ENCODE assay signal across 24 cellular contexts in the genomic region with DNA sequence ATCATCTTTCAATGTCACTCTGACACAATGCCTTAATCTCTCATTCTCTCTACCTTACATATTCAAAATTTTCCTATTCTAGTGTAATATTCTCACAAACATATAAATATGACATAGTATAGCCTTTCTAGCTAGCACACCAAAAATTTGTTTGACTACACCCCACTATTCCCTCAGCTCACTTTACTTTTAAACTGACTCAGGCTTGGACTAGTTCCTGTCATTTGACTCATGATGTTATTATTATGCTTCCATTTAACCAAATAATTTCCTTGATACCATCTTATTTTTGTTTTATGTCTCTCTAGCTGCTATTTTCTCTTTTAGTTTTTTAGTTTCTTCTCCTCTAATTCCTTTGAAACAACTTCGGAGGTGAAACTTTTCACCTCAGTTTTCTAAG.
"Had no signal": no experiment of that assay in that cellular context is flagged by ENCODE, and none has a peak within 500 bp of the region (broad histone marks: within the 10 kb centered on the region; RNA-seq: fewer than 3 reads in every experiment).

No MANE protein-coding gene starts in this region.

- H3K27ac ChIP-seq: esophagus muscularis mucosa, neural progenitor cell, sigmoid colon, thoracic aorta, upper lobe of right lung had no signal

- H3K4me1 ChIP-seq: esophagus muscularis mucosa, neural progenitor cell, sigmoid colon, upper lobe of right lung had no signal

- H3K9me3 ChIP-seq: esophagus muscularis mucosa, sigmoid colon, thoracic aorta, upper lobe of right lung had no signal

- DNase-seq: activated CD4-positive, alpha-beta T cell treated with anti-CD3 and anti-CD28 coated beads, Interleukin-2, amount 10 ng/mL, durations not matched to agents 7 days and 5 days; activated CD8-positive, alpha-beta memory T cell treated with anti-CD3 and anti-CD28 coated beads, Interleukin-2, amount 10 ng/mL, durations not matched to agents 7 days and 5 days; activated CD8-positive, alpha-beta T cell treated with anti-CD3 and anti-CD28 coated beads for 36 hours; activated effector memory CD4-positive, alpha-beta T cell treated with anti-CD3 and anti-CD28 coated beads, Interleukin-2, amount 50 U/mL, for 16 hours; activated naive CD4-positive, alpha-beta T cell treated with anti-CD3 and anti-CD28 coated beads, Interleukin-2, amount 10 ng/mL, durations not matched to agents 7 days and 5 days; activated T-cell treated with anti-CD3 and anti-CD28 coated beads for 4 hours; central memory CD4-positive, alpha-beta T cell; effector memory CD8-positive, alpha-beta T cell; glutamatergic neuron; hippocampal formation; left ventricle myocardium superior; mammary epithelial cell; naive thymus-derived CD8-positive, alpha-beta T cell; retina; sigmoid colon; stimulated activated CD4-positive, alpha-beta T cell treated with anti-CD3 and anti-CD28 coated beads, Interleukin-2, amount 100 ng/mL, for 48 hours; stimulated activated CD8-positive, alpha-beta memory T cell treated with anti-CD3 and anti-CD28 coated beads, Interleukin-4, amount 100 ng/mL, for 48 hours; stimulated activated naive B cell treated with anti-CD40 and anti-IgM and Interleukin-4, amounts not matched to agents 10 μg/mL and 1 μg/mL and 100 μg/mL, for 72 hours; SW 1271; T-helper 17 cell; upper lobe of right lung had no signal

- H3K4me3 ChIP-seq: esophagus muscularis mucosa, neural progenitor cell, sigmoid colon, thoracic aorta, upper lobe of right lung had no signal

- H3K27me3 ChIP-seq: esophagus muscularis mucosa, neural progenitor cell, sigmoid colon, upper lobe of right lung had no signal

- H3K36me3 ChIP-seq: esophagus muscularis mucosa, neural progenitor cell, sigmoid colon, thoracic aorta, upper lobe of right lung had no signal
